In the genomic region with DNA sequence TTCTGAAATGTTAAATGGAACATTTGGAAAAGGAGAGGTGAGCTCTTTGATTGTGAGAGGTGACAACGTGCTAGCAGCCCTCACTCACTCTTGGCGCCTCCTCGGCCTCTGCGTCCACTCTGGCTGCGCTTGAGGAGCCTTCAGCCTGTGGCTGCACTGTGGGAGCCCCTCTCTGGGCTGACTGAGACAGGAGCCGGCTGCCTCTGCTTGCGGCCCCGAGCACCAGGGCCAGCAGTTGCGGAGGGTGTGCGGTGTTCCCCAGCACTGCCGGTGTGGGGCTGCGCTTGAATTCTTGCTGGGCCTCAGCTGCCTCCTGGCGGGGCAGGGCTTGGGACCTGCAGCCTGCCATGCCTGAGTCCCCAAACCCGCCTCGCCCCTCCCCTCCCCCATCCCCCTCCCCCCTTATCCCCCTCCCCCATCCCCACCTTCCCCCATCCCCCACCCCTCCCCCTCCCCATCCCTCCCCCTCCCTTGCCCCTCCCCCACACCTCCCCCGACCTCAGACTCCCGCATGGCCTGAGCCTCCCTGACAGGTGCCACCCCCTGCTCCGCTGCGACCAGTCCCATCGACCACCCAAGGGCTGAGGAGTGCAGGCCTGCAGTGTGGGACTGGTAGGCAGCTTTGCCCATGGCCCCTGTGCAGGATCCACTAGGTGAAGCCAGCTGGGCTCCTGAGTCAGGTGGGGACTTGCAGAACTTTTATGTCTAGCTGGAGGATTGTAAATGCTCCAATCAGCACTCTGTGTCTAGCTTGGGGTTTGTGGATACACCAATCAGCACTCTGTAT, we compare ENCODE assay signal across 24 cellular contexts.
DNase-seq lines count a peak whose midpoint lies in the region; ATAC-seq, FAIRE-seq and TF ChIP-seq lines count a peak whose summit lies in the region.
"Had no signal": no experiment of that assay in that cellular context is flagged by ENCODE, and none has a peak within 500 bp of the region (broad histone marks: within the 10 kb centered on the region; RNA-seq: fewer than 3 reads in every experiment).

No MANE protein-coding gene starts in this region.

- H3K23ac ChIP-seq in mesendoderm (ENCODE audit: low read length), result no peak overlapping the region

- ATAC-seq in stimulated activated naive CD8-positive, alpha-beta T cell treated with anti-CD3 and anti-CD28 coated beads, Interleukin-15, amount 100 ng/mL, for 72 hours, result peak; percentile 46
- no peak for ATAC-seq in stimulated activated naive CD8-positive, alpha-beta T cell treated with anti-CD3 and anti-CD28 coated beads, Interleukin-15, Interleukin-2, amounts not matched to agents 100 U/mL and 50 U/mL, for 24 hours
- ATAC-seq: CD8-positive, alpha-beta T cell; GM12878 had no signal

- no CpG with 5 or more reads among the region's 20 CpGs for WGBS in mesendoderm (ENCODE audit: extremely low coverage, insufficient coverage, low lambda C conversion rate)
- WGBS in lower leg skin, 2 donors, result 94 to 99% methylated on average over 15 to 19 of the region's 20 CpGs

- H3K4me3 ChIP-seq in kidney (ENCODE audit: low read length in 2 of 2) (no peak overlapping the region), mesendoderm (ENCODE audit: low read length) (no peak overlapping the region), SJCRH30 (no peak overlapping the region), lower leg skin (ENCODE audit: low read depth, poor library complexity, severe bottlenecking) (no peak overlapping the region)
- H3K4me3 ChIP-seq: BLaER1, GM12878 had no signal

- H3K27me3 ChIP-seq in mesendoderm (ENCODE audit: insufficient read depth, low read length, poor library complexity), result no peaks in the 10 kb centered on the region
- H3K27me3 ChIP-seq in SJCRH30, result no peaks in the 10 kb centered on the region
- H3K27me3 ChIP-seq: BE2C, BLaER1 had no signal

- no peaks in the 10 kb centered on the region for H3K4me1 Mint-ChIP-seq in stimulated activated naive CD8-positive, alpha-beta T cell treated with anti-CD3 and anti-CD28 coated beads, Interleukin-15, amount 100 ng/mL, for 72 hours
- H3K4me1 Mint-ChIP-seq in chondrocyte (ENCODE audit: low read depth), result no peaks in the 10 kb centered on the region

- H3K27ac ChIP-seq in kidney (ENCODE audit: low read depth in 2 of 2, low read length in 2 of 2) (no peak overlapping the region), mesendoderm (ENCODE audit: low read depth, low read length) (no peak overlapping the region), SJCRH30 (no peak overlapping the region)
- H3K27ac ChIP-seq: BLaER1 had no signal

- no peaks in the 10 kb centered on the region for H3K27me3 Mint-ChIP-seq in stimulated activated naive CD8-positive, alpha-beta T cell treated with anti-CD3 and anti-CD28 coated beads, Interleukin-15, amount 100 ng/mL, for 72 hours
- H3K27me3 Mint-ChIP-seq in chondrocyte (ENCODE audit: low read depth), result no peaks in the 10 kb centered on the region
- H3K27me3 Mint-ChIP-seq: CD4-positive, alpha-beta T cell had no signal

- no peak overlapping the region for H3K27ac Mint-ChIP-seq in stimulated activated naive CD8-positive, alpha-beta T cell treated with anti-CD3 and anti-CD28 coated beads, Interleukin-15, amount 100 ng/mL, for 72 hours
- no peak overlapping the region for H3K27ac Mint-ChIP-seq in chondrocyte (ENCODE audit: unreplicated experiment)
- H3K27ac Mint-ChIP-seq: CD4-positive, alpha-beta T cell; CD8-positive, alpha-beta T cell had no signal

- no peak overlapping the region for H2BK15ac ChIP-seq in mesendoderm (replicated peaks; ENCODE audit: low read depth)

- H3K79me2 ChIP-seq in mesendoderm (ENCODE audit: control insufficient read depth, insufficient read depth, low read length), result no peaks in the 10 kb centered on the region

- no peak for DNase-seq in stimulated activated naive CD8-positive, alpha-beta T cell treated with anti-CD3 and anti-CD28 coated beads, Interleukin-15, amount 100 ng/mL, for 72 hours
- no peak for DNase-seq in stimulated activated naive CD8-positive, alpha-beta T cell treated with anti-CD3 and anti-CD28 coated beads, Interleukin-15, Interleukin-2, amounts not matched to agents 100 U/mL and 50 U/mL, for 24 hours
- DNase-seq in chondrocyte (ENCODE audit: low spot score) (peak; percentile 81), kidney (peak; percentile 61), mesendoderm (peak; percentile 8), SJCRH30 (no peak), lower leg skin (ENCODE audit: low spot score in 2 of 2) (no peak), NCI-H2196 treated with DMSO at 0.1 percent for 48 hours (lab: John Stamatoyannopoulos, UW; ENCODE audit: unreplicated experiment) (no peak)
- DNase-seq: 8988T; ACHN; BE2C; C1 segment of cervical spinal cord; Caco-2; Calu3; CD4-positive, alpha-beta T cell; CD8-positive, alpha-beta T cell; DND-41; EL; GDM1 had no signal

- no peak overlapping the region for H3K9ac ChIP-seq in kidney (ENCODE audit: low read length in 2 of 2)
- H3K9ac ChIP-seq in mesendoderm (ENCODE audit: low read length), result no peak overlapping the region
- H3K9ac ChIP-seq: BLaER1 had no signal

- no peak overlapping the region for H4K5ac ChIP-seq in mesendoderm (ENCODE audit: low read length)

- H3K36me3 Mint-ChIP-seq in chondrocyte (ENCODE audit: low read depth), result no peaks in the 10 kb centered on the region
- H3K36me3 Mint-ChIP-seq: CD8-positive, alpha-beta T cell had no signal

- H3K79me1 ChIP-seq in mesendoderm (ENCODE audit: low read length), result no peaks in the 10 kb centered on the region

- no peak for FAIRE-seq in kidney (lab: Jason Lieb, UNC)
- FAIRE-seq: A204.1, GM12878, GM12892, GM18507 had no signal

- H3K9me3 Mint-ChIP-seq in stimulated activated naive CD8-positive, alpha-beta T cell treated with anti-CD3 and anti-CD28 coated beads, Interleukin-15, amount 100 ng/mL, for 72 hours, result no peaks in the 10 kb centered on the region
- peaks cover 18% of the 10 kb centered on the region for H3K9me3 Mint-ChIP-seq in chondrocyte (ENCODE audit: low read depth)

- TF ChIP-seq CTCF in chondrocyte (IDR thresholded peaks at IDR 0.05), result no peak
- TF ChIP-seq CTCF in kidney (IDR thresholded peaks at IDR 0.05; ENCODE audit: borderline replicate concordance, extremely low read depth, insufficient read depth), result no peak
- TF ChIP-seq CTCF in lower leg skin (IDR thresholded peaks at IDR 0.05), result no peak

- no peak overlapping the region for H3K18ac ChIP-seq in mesendoderm (ENCODE audit: low read length)

- no peak for TF ChIP-seq POLR2A in lower leg skin (IDR thresholded peaks at IDR 0.05)

- no peak overlapping the region for H3K4ac ChIP-seq in mesendoderm (ENCODE audit: low read depth, low read length)

- H3K56ac ChIP-seq in mesendoderm (ENCODE audit: low read length), result no peak overlapping the region

- no peak overlapping the region for H4K8ac ChIP-seq in mesendoderm (ENCODE audit: low read depth, low read length)

- intact Hi-C loops in kidney (cut with DNase I) (no loop called here), lower leg skin (cut with DNase I; ENCODE audit: low total_unique reads) (no loop called here)

- H3K4me1 ChIP-seq in kidney (ENCODE audit: control insufficient read depth in 1 of 2, insufficient read depth in 1 of 2, low read depth in 1 of 2, low read length in 2 of 2) (no peaks in the 10 kb centered on the region), mesendoderm (ENCODE audit: control insufficient read depth, low read depth, low read length) (no peaks in the 10 kb centered on the region), SJCRH30 (no peaks in the 10 kb centered on the region)
- H3K4me1 ChIP-seq: BE2C, BLaER1, Caco-2 had no signal

- H3K9me3 ChIP-seq in kidney (ENCODE audit: control insufficient read depth in 1 of 2, low read length in 2 of 2), result no peaks in the 10 kb centered on the region
- H3K9me3 ChIP-seq in SJCRH30 (replicated peaks), result no peaks in the 10 kb centered on the region
- H3K9me3 ChIP-seq: Caco-2 had no signal

- no peak overlapping the region for H2BK120ac ChIP-seq in mesendoderm (ENCODE audit: low read depth, low read length)

- H3K36me3 ChIP-seq in kidney (ENCODE audit: control insufficient read depth in 1 of 2, insufficient read depth in 2 of 2, low read length in 2 of 2) (no peaks in the 10 kb centered on the region), mesendoderm (ENCODE audit: control insufficient read depth, insufficient read depth, low read length) (no peaks in the 10 kb centered on the region), SJCRH30 (no peaks in the 10 kb centered on the region)
- H3K36me3 ChIP-seq: BE2C, BLaER1 had no signal

- H3K4me2 ChIP-seq in mesendoderm (ENCODE audit: low read length), result no peak overlapping the region
- H3K4me2 ChIP-seq: BLaER1 had no signal

- no peak overlapping the region for H2AK5ac ChIP-seq in mesendoderm (ENCODE audit: low read length)

- H2BK5ac ChIP-seq in mesendoderm (ENCODE audit: low read length), result no peak overlapping the region

- H3K4me3 Mint-ChIP-seq in stimulated activated naive CD8-positive, alpha-beta T cell treated with anti-CD3 and anti-CD28 coated beads, Interleukin-15, amount 100 ng/mL, for 72 hours, result no peak overlapping the region
- H3K4me3 Mint-ChIP-seq in chondrocyte (ENCODE audit: unreplicated experiment), result no peak overlapping the region
- H3K4me3 Mint-ChIP-seq: CD4-positive, alpha-beta T cell; CD8-positive, alpha-beta T cell had no signal

Comparison
In these comparisons a context has a peak if more than half of its experiments do, and no peak if none do; other contexts are left out.
1. DNase-seq: peak in chondrocyte (single experiment), kidney (single experiment) and mesendoderm (single experiment); none in stimulated activated naive CD8-positive, alpha-beta T cell treated with anti-CD3 and anti-CD28 coated beads, Interleukin-15, amount 100 ng/mL, for 72 hours (0 of 2), stimulated activated naive CD8-positive, alpha-beta T cell treated with anti-CD3 and anti-CD28 coated beads, Interleukin-15, Interleukin-2, amounts not matched to agents 100 U/mL and 50 U/mL, for 24 hours (single experiment), SJCRH30 (0 of 2), lower leg skin (0 of 2) and NCI-H2196 treated with DMSO at 0.1 percent for 48 hours (single experiment).